Comparison of ENCODE assay signal across 2 cellular contexts in genomic region chr15:62120776-62121175, GRCh38.
TF ChIP-seq lines count a peak whose summit lies in the region.

No MANE protein-coding gene starts in this region.

TF ChIP-seq in A549, 52 proteins besides CTCF, POLR2A, EP300 and RAD21:
- TF ChIP-seq MAX (IDR thresholded peaks at IDR 0.05) (no peak), SMC3 (IDR thresholded peaks at IDR 0.05) (no peak), MAZ (IDR thresholded peaks at IDR 0.05; ENCODE audit: borderline replicate concordance, low read depth, low read length) (no peak)

TF ChIP-seq in H1, 55 proteins besides CTCF, POLR2A, EP300 and RAD21:
- TF ChIP-seq ASH2L (IDR thresholded peaks at IDR 0.05; ENCODE audit: low read length): no peak
- TF ChIP-seq RXRA (IDR thresholded peaks at IDR 0.05; ENCODE audit: insufficient read depth, low read depth, low read length): no peak
- no peak for TF ChIP-seq ATF3 (IDR thresholded peaks at IDR 0.05; ENCODE audit: insufficient read depth, low read depth, low read length)
- TF ChIP-seq CBX8 (IDR thresholded peaks at IDR 0.05; ENCODE audit: borderline replicate concordance, low read depth, low read length): no peak
- no peak for TF ChIP-seq SIN3A (conservative IDR thresholded peaks at IDR 0.05 in 1 of 2, IDR thresholded peaks at IDR 0.05 in 1 of 2; ENCODE audit: low read depth in 1 of 2, low read length in 2 of 2)
- no peak for TF ChIP-seq SUZ12 (IDR thresholded peaks at IDR 0.05; ENCODE audit: low read length)
- no peak for TF ChIP-seq TAF7 (optimal IDR thresholded peaks at IDR 0.05; ENCODE audit: borderline replicate concordance, low read depth, low read length)
- TF ChIP-seq RFX5 (IDR thresholded peaks at IDR 0.05; ENCODE audit: borderline replicate concordance, low read depth, low read length): no peak
- no peak for TF ChIP-seq NRF1 (IDR thresholded peaks at IDR 0.05; ENCODE audit: low read depth, low read length)
- no peak for TF ChIP-seq SP2 (IDR thresholded peaks at IDR 0.05; ENCODE audit: low read length)
- no peak for TF ChIP-seq YY1 (IDR thresholded peaks at IDR 0.05; ENCODE audit: low read depth, low read length)
- TF ChIP-seq RNF2 (IDR thresholded peaks at IDR 0.05; ENCODE audit: borderline replicate concordance, low read depth, low read length, missing control alignments, poor library complexity, severe bottlenecking): no peak
TF ChIP-seq in H1: peak in this region for 0.
